22 cellular contexts compared by ENCODE assay signal in genomic region chr4:177938226-177938625, GRCh38.
"Had no signal": no experiment of that assay in that cellular context is flagged by ENCODE, and none has a peak within 500 bp of the region (broad histone marks: within the 10 kb centered on the region; RNA-seq: fewer than 3 reads in every experiment).

No MANE protein-coding gene starts in this region.

- H3K36me3 Mint-ChIP-seq: naive thymus-derived CD4-positive, alpha-beta T cell had no signal

- H3K36me3 ChIP-seq: gastroesophageal sphincter, neutrophil, right atrium auricular region, sigmoid colon, suprapubic skin, thyroid gland, upper lobe of left lung had no signal

- H3K4me1 ChIP-seq: gastroesophageal sphincter, right atrium auricular region, sigmoid colon, suprapubic skin, thyroid gland, upper lobe of left lung, uterus had no signal

- H3K27me3 Mint-ChIP-seq: naive thymus-derived CD4-positive, alpha-beta T cell had no signal

- H3K4me3 Mint-ChIP-seq: endodermal cell; naive thymus-derived CD4-positive, alpha-beta T cell had no signal

- DNase-seq: effector CD4-positive, alpha-beta T cell; endodermal cell; head of caudate nucleus; kidney; mesendoderm; naive thymus-derived CD4-positive, alpha-beta T cell; posterior cingulate gyrus; stimulated activated CD4-positive, alpha-beta T cell treated with anti-CD3 and anti-CD28 coated beads, Interleukin-12 subunit alpha, Interleukin-12 subunit beta, amount 100 ng/mL, for 4 hours; stimulated activated naive CD8-positive, alpha-beta T cell treated with anti-CD3 and anti-CD28 coated beads, Interleukin-15, Interleukin-2, amounts not matched to agents 100 U/mL and 50 U/mL, for 24 hours; thyroid gland; upper lobe of left lung; uterus had no signal

- H3K9me3 ChIP-seq: gastroesophageal sphincter, right atrium auricular region, sigmoid colon, suprapubic skin, thyroid gland, upper lobe of left lung, uterus had no signal

- H3K4me1 Mint-ChIP-seq: endodermal cell; naive thymus-derived CD4-positive, alpha-beta T cell had no signal

- H3K27ac Mint-ChIP-seq: endodermal cell; naive thymus-derived CD4-positive, alpha-beta T cell had no signal

- H3K27ac ChIP-seq: coronary artery, gastroesophageal sphincter, hepatocyte, neutrophil, right atrium auricular region, sigmoid colon, skin epidermis, suprapubic skin, thyroid gland, upper lobe of left lung, uterus had no signal

- H3K4me3 ChIP-seq: coronary artery, gastroesophageal sphincter, hepatocyte, right atrium auricular region, sigmoid colon, skin epidermis, suprapubic skin, thyroid gland, upper lobe of left lung, uterus had no signal

- H3K27me3 ChIP-seq: gastroesophageal sphincter, hepatocyte, neutrophil, right atrium auricular region, sigmoid colon, suprapubic skin, thyroid gland, upper lobe of left lung, uterus had no signal

- FAIRE-seq: endothelial cell of umbilical vein, kidney had no signal

- H2AFZ ChIP-seq: hepatocyte had no signal

- H3K79me2 ChIP-seq: hepatocyte had no signal

- H3K4me2 ChIP-seq: hepatocyte had no signal

- ATAC-seq: esophagus mucosa; gastroesophageal sphincter; naive thymus-derived CD4-positive, alpha-beta T cell; stimulated activated naive CD8-positive, alpha-beta T cell treated with anti-CD3 and anti-CD28 coated beads, Interleukin-15, Interleukin-2, amounts not matched to agents 100 U/mL and 50 U/mL, for 24 hours had no signal
